In the genomic region with DNA sequence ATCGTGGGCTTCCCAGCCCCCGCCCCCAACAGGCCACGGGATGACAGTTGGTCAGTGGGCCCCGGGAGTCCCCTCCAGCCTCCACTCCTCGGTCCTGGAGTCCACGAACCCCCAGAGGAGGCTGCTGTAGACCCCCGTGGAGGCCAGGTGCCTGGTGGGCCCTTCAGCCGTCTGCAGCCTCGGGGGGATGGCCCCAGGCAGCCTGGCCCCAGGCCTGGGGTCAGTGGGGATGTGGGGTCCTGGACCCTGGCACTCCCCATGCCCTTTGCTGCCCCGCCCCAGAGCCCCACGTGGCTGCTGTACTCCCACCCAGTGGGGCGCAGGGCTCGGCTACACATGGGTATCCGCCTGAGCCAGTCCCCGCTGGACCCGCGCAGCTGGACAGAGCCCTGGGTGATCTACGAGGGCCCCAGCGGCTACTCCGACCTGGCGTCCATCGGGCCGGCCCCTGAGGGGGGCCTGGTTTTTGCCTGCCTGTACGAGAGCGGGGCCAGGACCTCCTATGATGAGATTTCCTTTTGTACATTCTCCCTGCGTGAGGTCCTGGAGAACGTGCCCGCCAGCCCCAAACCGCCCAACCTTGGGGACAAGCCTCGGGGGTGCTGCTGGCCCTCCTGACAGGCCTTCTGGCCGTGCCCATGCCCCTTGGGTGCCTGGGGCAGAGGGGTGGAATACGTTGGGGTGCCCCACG, we compare ENCODE assay signal across 25 cellular contexts. TPM values are rescaled to one million over a fixed set of nuclear protein-coding genes. Genes with fewer than 3 reads are reported as not detected.
A peak's percentile ranks its signal among the peaks of the same experiment; 100 is the strongest.
DNase-seq lines count a peak whose midpoint lies in the region; ATAC-seq and TF ChIP-seq lines count a peak whose summit lies in the region.
"Had no signal": no experiment of that assay in that cellular context is flagged by ENCODE, and none has a peak within 500 bp of the region (broad histone marks: within the 10 kb centered on the region; RNA-seq: fewer than 3 reads in every experiment).

No MANE protein-coding gene starts in this region.

- ATAC-seq in left cardiac atrium: no peak
- no peak for ATAC-seq in left ventricle myocardium superior
- no peak for ATAC-seq in lower lobe of right lung
- no peak for ATAC-seq in aorta (ENCODE audit: low FRiP score)
- no peak for ATAC-seq in HG02840 (IDR thresholded peaks at IDR 0.05; ENCODE audit: low FRiP score, unreplicated experiment)
- no peak for ATAC-seq in HG03097 (IDR thresholded peaks at IDR 0.05; ENCODE audit: low FRiP score, unreplicated experiment)

- POLR2A ChIA-PET in activated CD4-positive, alpha-beta memory T cell treated with anti-CD3 and anti-CD28 coated beads for 36 hours (lab: Charles Lee): no interaction called here

- CTCF ChIA-PET in activated CD4-positive, alpha-beta memory T cell treated with anti-CD3 and anti-CD28 coated beads for 36 hours (lab: Charles Lee): no interaction called here

- no peaks in the 10 kb centered on the region for H3K36me3 ChIP-seq in lower lobe of right lung
- H3K36me3 ChIP-seq in aorta (ENCODE audit: control insufficient read depth in 1 of 2, insufficient read depth in 2 of 2, low read length in 1 of 2): no peaks in the 10 kb centered on the region
- H3K36me3 ChIP-seq: HAP-1, right atrium auricular region, vagina had no signal

- H3K4me3 Mint-ChIP-seq in activated CD4-positive, alpha-beta memory T cell treated with anti-CD3 and anti-CD28 coated beads for 36 hours: no peak overlapping the region
- no peak overlapping the region for H3K4me3 Mint-ChIP-seq in immature natural killer cell
- H3K4me3 Mint-ChIP-seq: activated naive CD8-positive, alpha-beta T cell treated with anti-CD3 and anti-CD28 coated beads for 36 hours; activated T-helper 1 cell treated with anti-CD3 and anti-CD28 coated beads, Interleukin-12 subunit alpha, Interleukin-12 subunit beta, Interleukin-2, Interleukin-4 antibody, amounts not matched to agents 30 ng/mL and 10 ng/mL and 1 ng/mL, durations not matched to agents 14 hours and 24 hours and 36 hours had no signal

- H3K4me3 ChIP-seq in lower lobe of right lung (no peak overlapping the region), aorta (ENCODE audit: low read length in 2 of 2) (no peak overlapping the region)
- H3K4me3 ChIP-seq: HAP-1, right atrium auricular region, vagina had no signal

- 63 to 65% methylated on average over 32 to 33 of the region's 33 CpGs for WGBS in aorta, 2 donors

- no peak overlapping the region for H3K27ac Mint-ChIP-seq in activated CD4-positive, alpha-beta memory T cell treated with anti-CD3 and anti-CD28 coated beads for 36 hours
- H3K27ac Mint-ChIP-seq in immature natural killer cell: no peak overlapping the region
- H3K27ac Mint-ChIP-seq: activated naive CD8-positive, alpha-beta T cell treated with anti-CD3 and anti-CD28 coated beads for 36 hours; activated T-helper 1 cell treated with anti-CD3 and anti-CD28 coated beads, Interleukin-12 subunit alpha, Interleukin-12 subunit beta, Interleukin-2, Interleukin-4 antibody, amounts not matched to agents 30 ng/mL and 10 ng/mL and 1 ng/mL, durations not matched to agents 14 hours and 24 hours and 36 hours had no signal

- peaks cover 8% of the 10 kb centered on the region for H3K4me1 ChIP-seq in lower lobe of right lung
- no peaks in the 10 kb centered on the region for H3K4me1 ChIP-seq in aorta (ENCODE audit: control insufficient read depth in 1 of 2, insufficient read depth in 2 of 2, low read length in 2 of 2)
- H3K4me1 ChIP-seq: HAP-1, vagina had no signal

- H3K9me3 ChIP-seq in lower lobe of right lung (no peaks in the 10 kb centered on the region), aorta (ENCODE audit: control insufficient read depth, low read length) (no peaks in the 10 kb centered on the region)
- H3K9me3 ChIP-seq: HAP-1, right atrium auricular region, vagina had no signal

- H3K27ac ChIP-seq in lower lobe of right lung (no peak overlapping the region), aorta (ENCODE audit: low read depth in 1 of 2, low read length in 2 of 2) (no peak overlapping the region)
- H3K27ac ChIP-seq: right atrium auricular region, vagina had no signal

- peaks cover 13% of the 10 kb centered on the region for H3K4me1 Mint-ChIP-seq in activated CD4-positive, alpha-beta memory T cell treated with anti-CD3 and anti-CD28 coated beads for 36 hours (ENCODE audit: low read depth)
- H3K4me1 Mint-ChIP-seq in immature natural killer cell: peaks cover 7% of the 10 kb centered on the region in 2 donors

- no peaks in the 10 kb centered on the region for H3K27me3 Mint-ChIP-seq in activated CD4-positive, alpha-beta memory T cell treated with anti-CD3 and anti-CD28 coated beads for 36 hours
- H3K27me3 Mint-ChIP-seq in immature natural killer cell (ENCODE audit: low read depth in 3 of 3): peaks cover 3 to 10% (median 5%) of the 10 kb centered on the region in 3 donors

- DNase-seq in left cardiac atrium (peak; percentile 12), left ventricle myocardium superior (no peak), lower lobe of right lung (peak; percentile 38), aorta (peak; percentile 32 to 74), immature natural killer cell (no peak)
- peak; percentile 3 for DNase-seq in activated CD4-positive, alpha-beta memory T cell treated with anti-CD3 and anti-CD28 coated beads for 36 hours
- DNase-seq: activated naive CD8-positive, alpha-beta T cell treated with anti-CD3 and anti-CD28 coated beads for 36 hours; DMS79 treated with DMSO at 0.1 percent for 48 hours; NCI-H1092 treated with DMSO at 0.1 percent for 48 hours; NCI-H2029; stimulated activated CD4-positive, alpha-beta T cell treated with anti-CD3 and anti-CD28 coated beads, Interleukin-12 subunit alpha, Interleukin-12 subunit beta, amount 100 ng/mL, for 4 hours; stimulated activated CD8-positive, alpha-beta memory T cell treated with anti-CD3 and anti-CD28 coated beads, Interleukin-4, amount 100 ng/mL, for 48 hours; substantia nigra; T1000 had no signal

- no peaks in the 10 kb centered on the region for H3K36me3 Mint-ChIP-seq in activated CD4-positive, alpha-beta memory T cell treated with anti-CD3 and anti-CD28 coated beads for 36 hours
- H3K36me3 Mint-ChIP-seq in immature natural killer cell: no peaks in the 10 kb centered on the region
- H3K36me3 Mint-ChIP-seq: activated naive CD8-positive, alpha-beta T cell treated with anti-CD3 and anti-CD28 coated beads for 36 hours; CD8-positive, alpha-beta memory T cell had no signal

- no peaks in the 10 kb centered on the region for H3K9me3 Mint-ChIP-seq in activated CD4-positive, alpha-beta memory T cell treated with anti-CD3 and anti-CD28 coated beads for 36 hours
- H3K9me3 Mint-ChIP-seq in immature natural killer cell: no peaks in the 10 kb centered on the region
- H3K9me3 Mint-ChIP-seq: activated naive CD8-positive, alpha-beta T cell treated with anti-CD3 and anti-CD28 coated beads for 36 hours; activated T-helper 1 cell treated with anti-CD3 and anti-CD28 coated beads, Interleukin-12 subunit alpha, Interleukin-12 subunit beta, Interleukin-2, Interleukin-4 antibody, amounts not matched to agents 30 ng/mL and 10 ng/mL and 1 ng/mL, durations not matched to agents 14 hours and 24 hours and 36 hours; CD8-positive, alpha-beta memory T cell had no signal

- intact Hi-C loops in left cardiac atrium (cut with DNase I) (no loop called here), left ventricle myocardium superior (cut with micrococcal nuclease) (no loop called here), lower lobe of right lung (cut with DNase I) (no loop called here), aorta (cut with DNase I) (no loop called here)
- intact Hi-C loops in activated CD4-positive, alpha-beta memory T cell treated with anti-CD3 and anti-CD28 coated beads for 36 hours (cut with micrococcal nuclease): no loop called here

- H3K27me3 ChIP-seq in lower lobe of right lung (ENCODE audit: low read depth) (peaks cover 36% of the 10 kb centered on the region), aorta (ENCODE audit: control insufficient read depth in 1 of 2, insufficient read depth in 2 of 2, low read length in 1 of 2) (no peaks in the 10 kb centered on the region)
- H3K27me3 ChIP-seq: right atrium auricular region, vagina had no signal

- no peak for TF ChIP-seq CTCF in lower lobe of right lung (IDR thresholded peaks at IDR 0.05)

RNA-seq across cellular contexts. Expression of gene NEU4, which starts 7.6 kb away (rescaled TPM):
- total RNA-seq in left cardiac atrium (under 1 TPM; 0.16 to 0.38 TPM), left ventricle myocardium superior (0.52 TPM), lower lobe of right lung (not detected), aorta (under 1 TPM in 1 of 2 donors, not detected in 1; 0.26 TPM)
- under 1 TPM; 0.31 to 0.36 TPM for total RNA-seq in activated CD4-positive, alpha-beta memory T cell treated with anti-CD3 and anti-CD28 coated beads for 36 hours
- polyA plus RNA-seq in aorta (1 to 10 TPM in 1 of 2 donors, not detected in 1; 6.4 TPM), immature natural killer cell (not detected)
- total RNA-seq: CD8-positive, alpha-beta memory T cell; fibroblast of lung; SK-MEL-5; vagina had no signal
- polyA plus RNA-seq: AG04450; CD8-positive, alpha-beta memory T cell; fibroblast of lung had no signal

RNA-seq across cellular contexts. Expression of gene GAL3ST2, which starts 40.0 kb away (rescaled TPM):
- total RNA-seq in left cardiac atrium (under 1 TPM in 1 of 2 donors, not detected in 1; 0.44 TPM), left ventricle myocardium superior (not detected), lower lobe of right lung (not detected), aorta (not detected)
- total RNA-seq in activated CD4-positive, alpha-beta memory T cell treated with anti-CD3 and anti-CD28 coated beads for 36 hours: under 1 TPM; 0.65 to 0.93 TPM
- polyA plus RNA-seq in aorta (not detected), immature natural killer cell (not detected)
- total RNA-seq: myocyte, SK-MEL-5 had no signal
- polyA plus RNA-seq: AG04450; CD8-positive, alpha-beta memory T cell; fibroblast of lung had no signal

RNA-seq across cellular contexts. Expression of gene PDCD1, which starts 42.1 kb away (rescaled TPM):
- total RNA-seq in left cardiac atrium (1 to 10 TPM; 1.2 to 1.5 TPM), left ventricle myocardium superior (1.4 TPM), lower lobe of right lung (1.4 TPM), aorta (under 1 TPM; 0.39 to 0.75 TPM)
- 10 to 100 TPM; 47.4 to 47.6 TPM for total RNA-seq in activated CD4-positive, alpha-beta memory T cell treated with anti-CD3 and anti-CD28 coated beads for 36 hours
- polyA plus RNA-seq in aorta (not detected), immature natural killer cell (1 to 10 TPM in 1 of 3 donors, not detected in 2; 3.3 TPM)
- total RNA-seq: fibroblast of lung, myocyte, SK-MEL-5 had no signal
- polyA plus RNA-seq: AG04450, fibroblast of lung had no signal

RNA-seq across cellular contexts. Expression of gene RTP5, which starts 53.0 kb away (rescaled TPM):
- total RNA-seq in left cardiac atrium (under 1 TPM in 1 of 2 donors, not detected in 1; 0.12 TPM), left ventricle myocardium superior (not detected), lower lobe of right lung (not detected), aorta (not detected)
- under 1 TPM; 0.10 to 0.12 TPM for total RNA-seq in activated CD4-positive, alpha-beta memory T cell treated with anti-CD3 and anti-CD28 coated beads for 36 hours
- polyA plus RNA-seq in aorta (not detected), immature natural killer cell (not detected)
- total RNA-seq: activated T-helper 1 cell treated with anti-CD3 and anti-CD28 coated beads, Interleukin-12 subunit alpha, Interleukin-12 subunit beta, Interleukin-2, Interleukin-4 antibody, amounts not matched to agents 30 ng/mL and 10 ng/mL and 1 ng/mL, durations not matched to agents 14 hours and 24 hours and 36 hours; fibroblast of lung; right atrium auricular region; SK-MEL-5; vagina had no signal
- polyA plus RNA-seq: AG04450, fibroblast of lung had no signal

Comparison
In these comparisons a context has a peak if more than half of its experiments do, and no peak if none do; other contexts are left out.
1. DNase-seq: peak in left cardiac atrium (single experiment), activated CD4-positive, alpha-beta memory T cell treated with anti-CD3 and anti-CD28 coated beads for 36 hours (single experiment), lower lobe of right lung (single experiment) and aorta (2 of 2); none in left ventricle myocardium superior (single experiment) and immature natural killer cell (0 of 3).
2. RNA of gene PDCD1, which starts 42.1 kb away (total RNA-seq): 47.4 to 47.6 TPM in activated CD4-positive, alpha-beta memory T cell treated with anti-CD3 and anti-CD28 coated beads for 36 hours; 1.2 to 1.5 TPM in left cardiac atrium, 1.4 TPM in left ventricle myocardium superior (single experiment), 1.4 TPM in lower lobe of right lung (single experiment) and 0.39 to 0.75 TPM in aorta; every median in the first group is over 10 times any median in the second.